Comparison of ENCODE assay signal across 8 cellular contexts in genomic region chr17:15262291-15263205, GRCh38. TPM values are rescaled to one million over a fixed set of nuclear protein-coding genes. Genes with fewer than 3 reads are reported as not detected.
DNase-seq lines count a peak whose midpoint lies in the region; ATAC-seq and TF ChIP-seq lines count a peak whose summit lies in the region.

No MANE protein-coding gene starts in this region.

- H2AK5ac ChIP-seq in neuronal stem cell (ENCODE audit: low read depth, low read length), result no peak overlapping the region

- no peak for TF ChIP-seq CTCF in glutamatergic neuron (IDR thresholded peaks at IDR 0.05; ENCODE audit: partially characterized antibody, unreplicated experiment)

- no peaks in the 10 kb centered on the region for H3K9me3 Mint-ChIP-seq in activated CD8-positive, alpha-beta memory T cell treated with anti-CD3 and anti-CD28 coated beads, Interleukin-2, amount 10 ng/mL, durations not matched to agents 7 days and 5 days (ENCODE audit: low read depth)
- no peaks in the 10 kb centered on the region for H3K9me3 Mint-ChIP-seq in activated T-helper 1 cell treated with anti-CD3 and anti-CD28 coated beads, Interleukin-12 subunit alpha, Interleukin-12 subunit beta, Interleukin-2, Interleukin-4 antibody, amounts not matched to agents 30 ng/mL and 10 ng/mL and 1 ng/mL, durations not matched to agents 14 hours and 24 hours and 36 hours
- H3K9me3 Mint-ChIP-seq in glutamatergic neuron (ENCODE audit: unreplicated experiment), result peaks cover 3% of the 10 kb centered on the region

- peak overlapping the region; percentile 36 to 71 for H3K4me3 ChIP-seq in neuronal stem cell (ENCODE audit: low read length in 2 of 2)

- intact Hi-C loops in activated T-helper 1 cell treated with anti-CD3 and anti-CD28 coated beads, Interleukin-12 subunit alpha, Interleukin-12 subunit beta, Interleukin-2, Interleukin-4 antibody, amounts not matched to agents 30 ng/mL and 10 ng/mL and 1 ng/mL, durations not matched to agents 14 hours and 24 hours and 36 hours (cut with micrococcal nuclease), result loop anchor here (5.0 kb wide), 1 partner anchor 265 kb away; no protein-coding TSS in a partner anchor

- H2BK120ac ChIP-seq in neuronal stem cell (ENCODE audit: low read depth, low read length), result no peak overlapping the region

- no peak overlapping the region for H2BK15ac ChIP-seq in neuronal stem cell (ENCODE audit: low read length)

- H3K4me1 ChIP-seq in neuronal stem cell (ENCODE audit: control insufficient read depth in 2 of 2, insufficient read depth in 1 of 2, low read depth in 1 of 2, low read length in 2 of 2), result peaks cover 9 to 14% of the 10 kb centered on the region in 2 donors

- H4K91ac ChIP-seq in neuronal stem cell (ENCODE audit: low read depth, low read length, poor library complexity), result no peak overlapping the region

- peak overlapping the region; percentile 96 for H2AFZ ChIP-seq in neuronal stem cell (ENCODE audit: low read length)

- peak overlapping the region; percentile 67 for H3K18ac ChIP-seq in neuronal stem cell (ENCODE audit: low read length)

- peak overlapping the region; percentile 54 for H3K9ac ChIP-seq in neuronal stem cell (ENCODE audit: low read depth, low read length, poor library complexity)

- H2BK12ac ChIP-seq in neuronal stem cell (ENCODE audit: low read length), result no peak overlapping the region

- peak; percentile 60 for DNase-seq in activated CD8-positive, alpha-beta memory T cell treated with anti-CD3 and anti-CD28 coated beads for 24 hours
- no peak for DNase-seq in activated CD8-positive, alpha-beta memory T cell treated with anti-CD3 and anti-CD28 coated beads, Interleukin-2, amount 10 ng/mL, durations not matched to agents 7 days and 5 days
- no peak for DNase-seq in activated T-helper 1 cell treated with anti-CD3 and anti-CD28 coated beads, Interleukin-12 subunit alpha, Interleukin-12 subunit beta, Interleukin-2, Interleukin-4 antibody, amounts not matched to agents 30 ng/mL and 10 ng/mL and 1 ng/mL, durations not matched to agents 14 hours and 24 hours and 36 hours (ENCODE audit: low spot score)
- DNase-seq in glutamatergic neuron (peak; percentile 59), neuronal stem cell (ENCODE audit: low spot score) (peak; percentile 40), NAMALWA (ENCODE audit: low spot score) (no peak)

- no peaks in the 10 kb centered on the region for H3K36me3 Mint-ChIP-seq in activated CD8-positive, alpha-beta memory T cell treated with anti-CD3 and anti-CD28 coated beads, Interleukin-2, amount 10 ng/mL, durations not matched to agents 7 days and 5 days
- H3K36me3 Mint-ChIP-seq in activated T-helper 1 cell treated with anti-CD3 and anti-CD28 coated beads, Interleukin-12 subunit alpha, Interleukin-12 subunit beta, Interleukin-2, Interleukin-4 antibody, amounts not matched to agents 30 ng/mL and 10 ng/mL and 1 ng/mL, durations not matched to agents 14 hours and 24 hours and 36 hours (ENCODE audit: low read depth), result no peaks in the 10 kb centered on the region
- H3K36me3 Mint-ChIP-seq in glutamatergic neuron (ENCODE audit: unreplicated experiment), result no peaks in the 10 kb centered on the region

- no peak overlapping the region for H3K4me3 Mint-ChIP-seq in activated CD8-positive, alpha-beta memory T cell treated with anti-CD3 and anti-CD28 coated beads, Interleukin-2, amount 10 ng/mL, durations not matched to agents 7 days and 5 days
- peak overlapping the region; percentile 47 for H3K4me3 Mint-ChIP-seq in activated T-helper 1 cell treated with anti-CD3 and anti-CD28 coated beads, Interleukin-12 subunit alpha, Interleukin-12 subunit beta, Interleukin-2, Interleukin-4 antibody, amounts not matched to agents 30 ng/mL and 10 ng/mL and 1 ng/mL, durations not matched to agents 14 hours and 24 hours and 36 hours
- peak overlapping the region; percentile 94 for H3K4me3 Mint-ChIP-seq in glutamatergic neuron (ENCODE audit: unreplicated experiment)

- peak overlapping the region; percentile 11 for H3K14ac ChIP-seq in neuronal stem cell (ENCODE audit: low read length)

- peak overlapping the region; percentile 88 for H3K4me2 ChIP-seq in neuronal stem cell (ENCODE audit: insufficient read depth, low read length, poor library complexity, severe bottlenecking)

- H3K36me3 ChIP-seq in neuronal stem cell (replicated peaks in 1 of 2; ENCODE audit: control insufficient read depth in 2 of 2, insufficient read depth in 2 of 2, low read length in 2 of 2), result no peaks in the 10 kb centered on the region

- H3K27ac ChIP-seq in neuronal stem cell (replicated peaks; ENCODE audit: low read length), result no peak overlapping the region

- no peaks in the 10 kb centered on the region for H3K9me3 ChIP-seq in neuronal stem cell (replicated peaks in 1 of 2; ENCODE audit: control insufficient read depth in 2 of 2, insufficient read depth in 1 of 2, low read depth in 1 of 2, low read length in 2 of 2)

- no peak overlapping the region for H3K27ac Mint-ChIP-seq in activated CD8-positive, alpha-beta memory T cell treated with anti-CD3 and anti-CD28 coated beads, Interleukin-2, amount 10 ng/mL, durations not matched to agents 7 days and 5 days
- no peak overlapping the region for H3K27ac Mint-ChIP-seq in activated T-helper 1 cell treated with anti-CD3 and anti-CD28 coated beads, Interleukin-12 subunit alpha, Interleukin-12 subunit beta, Interleukin-2, Interleukin-4 antibody, amounts not matched to agents 30 ng/mL and 10 ng/mL and 1 ng/mL, durations not matched to agents 14 hours and 24 hours and 36 hours
- no peak overlapping the region for H3K27ac Mint-ChIP-seq in glutamatergic neuron (ENCODE audit: unreplicated experiment)

- peaks cover 10% of the 10 kb centered on the region for H3K4me1 Mint-ChIP-seq in activated CD8-positive, alpha-beta memory T cell treated with anti-CD3 and anti-CD28 coated beads, Interleukin-2, amount 10 ng/mL, durations not matched to agents 7 days and 5 days
- peaks cover 16% of the 10 kb centered on the region for H3K4me1 Mint-ChIP-seq in activated T-helper 1 cell treated with anti-CD3 and anti-CD28 coated beads, Interleukin-12 subunit alpha, Interleukin-12 subunit beta, Interleukin-2, Interleukin-4 antibody, amounts not matched to agents 30 ng/mL and 10 ng/mL and 1 ng/mL, durations not matched to agents 14 hours and 24 hours and 36 hours (ENCODE audit: low read depth)
- no peaks in the 10 kb centered on the region for H3K4me1 Mint-ChIP-seq in glutamatergic neuron (ENCODE audit: low read depth, unreplicated experiment)

- peak overlapping the region; percentile 8 for H2BK5ac ChIP-seq in neuronal stem cell (ENCODE audit: low read length)

- peaks cover 95% of the 10 kb centered on the region for H3K27me3 Mint-ChIP-seq in activated CD8-positive, alpha-beta memory T cell treated with anti-CD3 and anti-CD28 coated beads, Interleukin-2, amount 10 ng/mL, durations not matched to agents 7 days and 5 days
- peaks cover 76% of the 10 kb centered on the region for H3K27me3 Mint-ChIP-seq in activated T-helper 1 cell treated with anti-CD3 and anti-CD28 coated beads, Interleukin-12 subunit alpha, Interleukin-12 subunit beta, Interleukin-2, Interleukin-4 antibody, amounts not matched to agents 30 ng/mL and 10 ng/mL and 1 ng/mL, durations not matched to agents 14 hours and 24 hours and 36 hours (ENCODE audit: insufficient read depth)
- peaks cover 10% of the 10 kb centered on the region for H3K27me3 Mint-ChIP-seq in glutamatergic neuron (ENCODE audit: unreplicated experiment)

- peaks cover 7 to 67% (median 40%) of the 10 kb centered on the region in 3 experiments for H3K27me3 ChIP-seq in neuronal stem cell (ENCODE audit: control insufficient read depth in 3 of 3, insufficient read depth in 3 of 3, low read depth in 1 of 3, low read length in 3 of 3)

- H3K4ac ChIP-seq in neuronal stem cell (ENCODE audit: low read length), result no peak overlapping the region

- WGBS in neuronal stem cell (ENCODE audit: extremely low coverage in 2 of 2, insufficient read length in 2 of 2, insufficient replicate concordance in 1 of 2), 2 donors, result no CpG with 5 or more reads among the region's 60 CpGs

- no peak overlapping the region for H4K8ac ChIP-seq in neuronal stem cell (ENCODE audit: low read depth, low read length)

- H3K23ac ChIP-seq in neuronal stem cell (ENCODE audit: low read depth, low read length, poor library complexity), result no peak overlapping the region

- ATAC-seq in activated CD8-positive, alpha-beta memory T cell treated with anti-CD3 and anti-CD28 coated beads, Interleukin-2, amount 10 ng/mL, durations not matched to agents 7 days and 5 days, result no peak
- ATAC-seq in HG03442 (IDR thresholded peaks at IDR 0.05; ENCODE audit: unreplicated experiment), result no peak
- no peak for ATAC-seq in GM21367 (IDR thresholded peaks at IDR 0.05; ENCODE audit: unreplicated experiment)

- CTCF ChIA-PET in activated CD8-positive, alpha-beta memory T cell treated with anti-CD3 and anti-CD28 coated beads, Interleukin-2, amount 10 ng/mL, durations not matched to agents 7 days and 5 days (lab: Charles Lee), result interaction anchor here (0.8 to 1.2 kb wide), 2 partner anchors 10 to 15 kb away, joined by 3 read pairs; no protein-coding TSS in a partner anchor

- H3K79me1 ChIP-seq in neuronal stem cell (ENCODE audit: low read depth, low read length), result no peaks in the 10 kb centered on the region

RNA-seq across cellular contexts. Expression of gene PMP22, which starts 2.6 kb away (rescaled TPM):
- not detected for total RNA-seq in activated CD8-positive, alpha-beta memory T cell treated with anti-CD3 and anti-CD28 coated beads, Interleukin-2, amount 10 ng/mL, durations not matched to agents 7 days and 5 days
- total RNA-seq in activated T-helper 1 cell treated with anti-CD3 and anti-CD28 coated beads, Interleukin-12 subunit alpha, Interleukin-12 subunit beta, Interleukin-2, Interleukin-4 antibody, amounts not matched to agents 30 ng/mL and 10 ng/mL and 1 ng/mL, durations not matched to agents 14 hours and 24 hours and 36 hours, result 0.54 and 1.6 TPM in 2 replicates
- total RNA-seq in glutamatergic neuron (ENCODE audit: unreplicated experiment), result 0.56 TPM
- 8.6 TPM for polyA plus RNA-seq in neuronal stem cell (2013, experiment 1 of 2)
- 8.7 TPM for polyA plus RNA-seq in neuronal stem cell (2013, experiment 2 of 2)

Comparison
In these comparisons a context has a peak if more than half of its experiments do, and no peak if none do; other contexts are left out.
1. DNase-seq: peak in activated CD8-positive, alpha-beta memory T cell treated with anti-CD3 and anti-CD28 coated beads for 24 hours (single experiment), glutamatergic neuron (single experiment) and neuronal stem cell (single experiment); none in activated CD8-positive, alpha-beta memory T cell treated with anti-CD3 and anti-CD28 coated beads, Interleukin-2, amount 10 ng/mL, durations not matched to agents 7 days and 5 days (single experiment), activated T-helper 1 cell treated with anti-CD3 and anti-CD28 coated beads, Interleukin-12 subunit alpha, Interleukin-12 subunit beta, Interleukin-2, Interleukin-4 antibody, amounts not matched to agents 30 ng/mL and 10 ng/mL and 1 ng/mL, durations not matched to agents 14 hours and 24 hours and 36 hours (single experiment) and NAMALWA (single experiment).